In the genomic region with DNA sequence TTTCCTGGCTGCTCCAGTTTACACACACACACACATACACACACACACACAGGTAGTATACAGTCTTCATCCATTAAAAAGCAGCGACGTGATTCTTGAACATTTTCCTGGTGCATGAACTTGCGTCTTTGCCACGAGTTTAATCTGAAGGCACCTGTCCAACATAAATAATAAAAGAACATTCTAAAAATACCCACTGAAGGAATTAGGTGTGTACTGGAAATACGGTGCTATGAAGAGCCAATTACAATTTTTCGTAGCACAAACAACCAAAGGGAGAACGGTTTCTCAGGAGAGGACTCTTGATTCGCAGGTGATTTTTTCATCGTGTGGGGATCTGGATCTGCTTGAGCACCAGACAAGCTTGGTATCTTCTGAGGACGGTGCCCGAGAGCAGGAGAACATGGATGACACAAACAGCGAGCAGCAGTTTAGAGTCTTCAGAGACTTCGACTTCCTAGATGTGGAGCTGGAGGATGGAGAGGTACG, we compare ENCODE assay signal across 15 cellular contexts.
DNase-seq lines count a peak whose midpoint lies in the region; ATAC-seq and TF ChIP-seq lines count a peak whose summit lies in the region.
"Had no signal": no experiment of that assay in that cellular context is flagged by ENCODE, and none has a peak within 500 bp of the region (broad histone marks: within the 10 kb centered on the region; RNA-seq: fewer than 3 reads in every experiment).

No MANE protein-coding gene starts in this region.

- WGBS in testis, 2 donors, result 57 to 62% methylated on average over 14 of the region's 14 CpGs

- DNase-seq in ascending aorta (ENCODE audit: low spot score in 2 of 2) (no peak), Right ventricle myocardium superior (no peak), testis (no peak), iPS-NIHi7 (ENCODE audit: extremely low spot score) (no peak), NCI-H2171 (lab: John Stamatoyannopoulos, UW) (no peak), H4 (ENCODE audit: low spot score) (no peak)
- no peak for DNase-seq in CD8-positive, alpha-beta memory T cell
- DNase-seq: activated CD4-positive, alpha-beta T cell treated with anti-CD3 and anti-CD28 coated beads, Interleukin-2, amount 10 ng/mL, durations not matched to agents 7 days and 5 days; activated T-cell treated with anti-CD3 and anti-CD28 coated beads, Interleukin-2, amount 50 U/mL, for 48 hours; adrenal gland; NCI-H187 treated with DMSO at 0.1 percent for 48 hours; NCI-H82; posterior cingulate gyrus; stimulated activated CD4-positive, alpha-beta T cell treated with anti-CD3 and anti-CD28 coated beads, Interleukin-2, amount 100 ng/mL, for 48 hours had no signal

- no peak for TF ChIP-seq POLR2A in testis (IDR thresholded peaks at IDR 0.05)

- ATAC-seq in Right ventricle myocardium superior (ENCODE audit: poor library complexity), result peak; percentile 63

- TF ChIP-seq CTCF in ascending aorta (IDR thresholded peaks at IDR 0.05) (no peak), testis (IDR thresholded peaks at IDR 0.05) (no peak)

- H3K4me1 ChIP-seq in ascending aorta (no peaks in the 10 kb centered on the region), mucosa of rectum (ENCODE audit: control insufficient read depth in 2 of 2, insufficient read depth in 2 of 2, low read length in 2 of 2) (peaks cover 5 to 6% of the 10 kb centered on the region in 2 donors), testis (no peaks in the 10 kb centered on the region)
- no peaks in the 10 kb centered on the region for H3K4me1 ChIP-seq in CD8-positive, alpha-beta memory T cell (ENCODE audit: insufficient read depth, low read length)
- H3K4me1 ChIP-seq: adrenal gland had no signal

- no peaks in the 10 kb centered on the region for H3K4me1 Mint-ChIP-seq in CD8-positive, alpha-beta memory T cell

- H3K36me3 ChIP-seq in ascending aorta (peaks cover 8 to 10% of the 10 kb centered on the region in 2 donors), mucosa of rectum (ENCODE audit: control insufficient read depth in 2 of 2, insufficient read depth in 2 of 2, low read length in 2 of 2) (no peaks in the 10 kb centered on the region), testis (ENCODE audit: low read depth, missing control alignments) (no peaks in the 10 kb centered on the region)
- H3K36me3 ChIP-seq in CD8-positive, alpha-beta memory T cell (ENCODE audit: insufficient read depth, low read length), result no peaks in the 10 kb centered on the region
- H3K36me3 ChIP-seq: adrenal gland had no signal

- intact Hi-C loops in ascending aorta (cut with DNase I) (loop anchor here (2.0 to 5.0 kb wide), 2 partner anchors 57 to 237 kb away; no protein-coding TSS in a partner anchor), Right ventricle myocardium superior (cut with DNase I) (no loop called here), testis (cut with DNase I; ENCODE audit: low total_unique reads) (no loop called here)

- no peaks in the 10 kb centered on the region for H3K36me3 Mint-ChIP-seq in CD8-positive, alpha-beta memory T cell

- H3K27me3 Mint-ChIP-seq in CD8-positive, alpha-beta memory T cell, result peaks cover 0 to 5% of the 10 kb centered on the region in 2 donors
- H3K27me3 Mint-ChIP-seq: activated CD4-positive, alpha-beta T cell treated with anti-CD3 and anti-CD28 coated beads, Interleukin-2, amount 10 ng/mL, durations not matched to agents 7 days and 5 days had no signal

- no peaks in the 10 kb centered on the region for H3K27me3 ChIP-seq in ascending aorta
- H3K27me3 ChIP-seq in mucosa of rectum (ENCODE audit: control insufficient read depth in 2 of 2, insufficient read depth in 2 of 2, low read length in 2 of 2), result no peaks in the 10 kb centered on the region
- H3K27me3 ChIP-seq in testis, result no peaks in the 10 kb centered on the region
- H3K27me3 ChIP-seq in CD8-positive, alpha-beta memory T cell (ENCODE audit: insufficient read depth, low read length, poor library complexity, severe bottlenecking), result no peaks in the 10 kb centered on the region
- H3K27me3 ChIP-seq: adrenal gland had no signal

- POLR2A ChIA-PET in CD8-positive, alpha-beta memory T cell (lab: Charles Lee), result no interaction called here

- H3K27ac Mint-ChIP-seq in CD8-positive, alpha-beta memory T cell, result no peak overlapping the region
- H3K27ac Mint-ChIP-seq: activated CD4-positive, alpha-beta T cell treated with anti-CD3 and anti-CD28 coated beads, Interleukin-2, amount 10 ng/mL, durations not matched to agents 7 days and 5 days had no signal

- peak overlapping the region in 1 of 2 donors; percentile 6 for H3K9ac ChIP-seq in mucosa of rectum (ENCODE audit: low read depth in 1 of 2, low read length in 2 of 2)

- H3K4me3 ChIP-seq in ascending aorta (peak overlapping the region; percentile 24 to 68), mucosa of rectum (ENCODE audit: low read length in 2 of 2) (peak overlapping the region; percentile 16 to 41), testis (peak overlapping the region; percentile 13 to 18)
- H3K4me3 ChIP-seq in CD8-positive, alpha-beta memory T cell (ENCODE audit: low read length), result no peak overlapping the region

- peak overlapping the region; percentile 79 to 82 for H3K27ac ChIP-seq in ascending aorta
- peak overlapping the region in 1 of 2 donors; percentile 66 for H3K27ac ChIP-seq in mucosa of rectum (ENCODE audit: low read depth in 2 of 2, low read length in 2 of 2)
- H3K27ac ChIP-seq in testis, result peak overlapping the region; percentile 37 to 68
- H3K27ac ChIP-seq in CD8-positive, alpha-beta memory T cell (ENCODE audit: low read depth, low read length), result no peak overlapping the region

- CTCF ChIA-PET in CD8-positive, alpha-beta memory T cell (lab: Charles Lee), result no interaction called here

- no peaks in the 10 kb centered on the region for H3K9me3 Mint-ChIP-seq in CD8-positive, alpha-beta memory T cell
- H3K9me3 Mint-ChIP-seq: activated CD4-positive, alpha-beta T cell treated with anti-CD3 and anti-CD28 coated beads, Interleukin-2, amount 10 ng/mL, durations not matched to agents 7 days and 5 days had no signal

- H3K9me3 ChIP-seq in ascending aorta (no peaks in the 10 kb centered on the region), mucosa of rectum (ENCODE audit: control insufficient read depth in 2 of 2, low read length in 2 of 2) (no peaks in the 10 kb centered on the region), testis (no peaks in the 10 kb centered on the region)
- no peaks in the 10 kb centered on the region for H3K9me3 ChIP-seq in CD8-positive, alpha-beta memory T cell (ENCODE audit: low read length)
- H3K9me3 ChIP-seq: adrenal gland had no signal

- no peak overlapping the region for H3K4me3 Mint-ChIP-seq in CD8-positive, alpha-beta memory T cell
- H3K4me3 Mint-ChIP-seq: activated CD4-positive, alpha-beta T cell treated with anti-CD3 and anti-CD28 coated beads, Interleukin-2, amount 10 ng/mL, durations not matched to agents 7 days and 5 days had no signal
